11 cellular contexts compared by ENCODE assay signal in genomic region chr6:31948753-31949413, GRCh38. TPM values are rescaled to one million over a fixed set of nuclear protein-coding genes. Genes with fewer than 3 reads are reported as not detected.
A peak's percentile ranks its signal among the peaks of the same experiment; 100 is the strongest.
DNase-seq lines count a peak whose midpoint lies in the region; ATAC-seq and TF ChIP-seq lines count a peak whose summit lies in the region.
"Had no signal": no experiment of that assay in that cellular context is flagged by ENCODE, and none has a peak within 500 bp of the region (broad histone marks: within the 10 kb centered on the region; RNA-seq: fewer than 3 reads in every experiment).

No MANE protein-coding gene starts in this region.

- ATAC-seq in HCT116 (peak; percentile 34), HG02759 (IDR thresholded peaks at IDR 0.05; ENCODE audit: unreplicated experiment) (no peak)
- ATAC-seq in activated T-helper 17 cell treated with anti-CD3 and anti-CD28 coated beads, Interleukin-2, amount 50 U/mL, for 72 hours (replicated peaks) = no peak
- ATAC-seq in activated CD4-positive, alpha-beta T cell treated with anti-CD3 and anti-CD28 coated beads for 36 hours = no peak
- ATAC-seq: body of pancreas, lower lobe of right lung had no signal

- H3K27ac ChIP-seq in HCT116 (ENCODE audit: low read depth, low read length) = no peak overlapping the region
- H3K27ac ChIP-seq: body of pancreas, lower lobe of right lung, vagina had no signal

- H3K9me3 ChIP-seq in HCT116 (ENCODE audit: control insufficient read depth in 1 of 2, insufficient read depth in 1 of 2, low read depth in 1 of 2, low read length in 2 of 2) = no peaks in the 10 kb centered on the region
- H3K9me3 ChIP-seq: body of pancreas, lower lobe of right lung, vagina had no signal

- H3K4me3 Mint-ChIP-seq in activated T-helper 17 cell treated with anti-CD3 and anti-CD28 coated beads, Interleukin-2, amount 50 U/mL, for 72 hours = no peak overlapping the region
- no peak overlapping the region for H3K4me3 Mint-ChIP-seq in nephron progenitor cell
- no peak overlapping the region for H3K4me3 Mint-ChIP-seq in activated CD4-positive, alpha-beta T cell treated with anti-CD3 and anti-CD28 coated beads for 36 hours
- H3K4me3 Mint-ChIP-seq: T-helper 1 cell treated with Interleukin-12 subunit alpha and Interleukin-12 subunit beta and Interleukin-4 antibody, amounts not matched to agents 30 μg/mL and 1 μg/mL, for 36 hours had no signal

- H3K36me3 Mint-ChIP-seq in activated T-helper 17 cell treated with anti-CD3 and anti-CD28 coated beads, Interleukin-2, amount 50 U/mL, for 72 hours (ENCODE audit: low read depth) = peaks cover 32% of the 10 kb centered on the region
- peaks cover 17% of the 10 kb centered on the region for H3K36me3 Mint-ChIP-seq in nephron progenitor cell (ENCODE audit: low read depth)
- H3K36me3 Mint-ChIP-seq in activated CD4-positive, alpha-beta T cell treated with anti-CD3 and anti-CD28 coated beads for 36 hours (ENCODE audit: low read depth) = peaks cover 12% of the 10 kb centered on the region

- no peaks in the 10 kb centered on the region for H3K27me3 Mint-ChIP-seq in activated T-helper 17 cell treated with anti-CD3 and anti-CD28 coated beads, Interleukin-2, amount 50 U/mL, for 72 hours
- H3K27me3 Mint-ChIP-seq in nephron progenitor cell (ENCODE audit: low read depth, poor library complexity) = peaks cover 9% of the 10 kb centered on the region
- no peaks in the 10 kb centered on the region for H3K27me3 Mint-ChIP-seq in activated CD4-positive, alpha-beta T cell treated with anti-CD3 and anti-CD28 coated beads for 36 hours

- H3K4me3 ChIP-seq in HCT116 (replicated peaks in 1 of 2; ENCODE audit: low read depth in 1 of 2, low read length in 2 of 2) = no peak overlapping the region
- H3K4me3 ChIP-seq: body of pancreas, lower lobe of right lung, vagina had no signal

- peak overlapping the region; percentile 18 for H3K27ac Mint-ChIP-seq in activated T-helper 17 cell treated with anti-CD3 and anti-CD28 coated beads, Interleukin-2, amount 50 U/mL, for 72 hours
- peak overlapping the region; percentile 14 for H3K27ac Mint-ChIP-seq in nephron progenitor cell
- H3K27ac Mint-ChIP-seq in activated CD4-positive, alpha-beta T cell treated with anti-CD3 and anti-CD28 coated beads for 36 hours = no peak overlapping the region
- H3K27ac Mint-ChIP-seq: T-helper 1 cell treated with Interleukin-12 subunit alpha and Interleukin-12 subunit beta and Interleukin-4 antibody, amounts not matched to agents 30 μg/mL and 1 μg/mL, for 36 hours had no signal

- peak overlapping the region; percentile 47 for H3K4me2 ChIP-seq in HCT116 (ENCODE audit: low read length)

- intact Hi-C loops in HCT116 (cut with micrococcal nuclease) = no loop called here
- intact Hi-C loops in activated CD4-positive, alpha-beta T cell treated with anti-CD3 and anti-CD28 coated beads for 36 hours (cut with DNase I, micrococcal nuclease) = loop anchor here in 1 of 2 experiments (10.0 kb wide), 1 partner anchor 116 kb away; no protein-coding TSS in a partner anchor

- no peaks in the 10 kb centered on the region for H3K9me3 Mint-ChIP-seq in activated T-helper 17 cell treated with anti-CD3 and anti-CD28 coated beads, Interleukin-2, amount 50 U/mL, for 72 hours
- H3K9me3 Mint-ChIP-seq in nephron progenitor cell = no peaks in the 10 kb centered on the region
- H3K9me3 Mint-ChIP-seq in activated CD4-positive, alpha-beta T cell treated with anti-CD3 and anti-CD28 coated beads for 36 hours (ENCODE audit: low read depth) = no peaks in the 10 kb centered on the region
- H3K9me3 Mint-ChIP-seq: T-helper 1 cell treated with Interleukin-12 subunit alpha and Interleukin-12 subunit beta and Interleukin-4 antibody, amounts not matched to agents 30 μg/mL and 1 μg/mL, for 36 hours had no signal

- H3K79me2 ChIP-seq in HCT116 (ENCODE audit: insufficient read depth, low read length) = no peaks in the 10 kb centered on the region

- POLR2A ChIA-PET in HCT116 (lab: Charles Lee) = interaction anchor here (0.7 kb wide), 1 partner anchor 10 kb away, joined by 3 read pairs; the partner anchor contains the start of genes NELFE and SKIC2
- POLR2A ChIA-PET in activated CD4-positive, alpha-beta T cell treated with anti-CD3 and anti-CD28 coated beads for 36 hours (lab: Charles Lee) = no interaction called here

- peaks cover 7 to 31% of the 10 kb centered on the region in 2 experiments; a peak in 3 of 4 replicates for H3K4me1 ChIP-seq in HCT116 (ENCODE audit: control insufficient read depth in 1 of 2, insufficient read depth in 2 of 2, low read length in 2 of 2)

- TF ChIP-seq RAD21 in HCT116 (IDR thresholded peaks at IDR 0.05; ENCODE audit: low read depth) = no peak

- peaks cover 4% of the 10 kb centered on the region for H3K4me1 Mint-ChIP-seq in activated T-helper 17 cell treated with anti-CD3 and anti-CD28 coated beads, Interleukin-2, amount 50 U/mL, for 72 hours
- peaks cover 18% of the 10 kb centered on the region for H3K4me1 Mint-ChIP-seq in nephron progenitor cell
- H3K4me1 Mint-ChIP-seq in activated CD4-positive, alpha-beta T cell treated with anti-CD3 and anti-CD28 coated beads for 36 hours = peaks cover 8% of the 10 kb centered on the region

- H3K9ac ChIP-seq in HCT116 (ENCODE audit: low read length) = no peak overlapping the region

- RAD21 ChIA-PET in HCT116 (lab: Charles Lee; ENCODE audit: low non-redundant PET in 1 of 2, low total read pairs in 2 of 2, uncharacterized antibody in 2 of 2, unreplicated experiment in 2 of 2) = no interaction called here

- H3K9me2 ChIP-seq in HCT116 (ENCODE audit: insufficient read depth) = no peaks in the 10 kb centered on the region; the same call in 1 of the 2 replicates

- TF ChIP-seq POLR2A in HCT116 (IDR thresholded peaks at IDR 0.05; ENCODE audit: borderline replicate concordance, extremely low read depth, insufficient read depth, insufficient read length) = no peak

- no peaks in the 10 kb centered on the region for H3K27me3 ChIP-seq in HCT116 (ENCODE audit: insufficient read depth, low read length)
- H3K27me3 ChIP-seq: body of pancreas, vagina had no signal

- TSS peak; percentile 12 for BruUV-seq in HCT116 (replicated peaks; lab: Mats Ljungman, UMichigan)

- CTCF ChIA-PET in HCT116 (lab: Charles Lee) = no interaction called here
- CTCF ChIA-PET in activated CD4-positive, alpha-beta T cell treated with anti-CD3 and anti-CD28 coated beads for 36 hours (lab: Charles Lee) = interaction anchor here (1.0 kb wide), 1 partner anchor 31 kb away, joined by 6 read pairs; no protein-coding TSS in a partner anchor

- H3K36me3 ChIP-seq in HCT116 (ENCODE audit: control insufficient read depth in 1 of 2, insufficient read depth in 2 of 2, low read length in 2 of 2) = peaks cover 11 to 26% of the 10 kb centered on the region in 2 experiments

- H4K20me1 ChIP-seq in HCT116 (ENCODE audit: insufficient read depth) = no peaks in the 10 kb centered on the region

- DNase-seq in HCT116 (ENCODE audit: low read depth, low spot score) = no peak
- no peak for DNase-seq in nephron progenitor cell
- DNase-seq in NCI-H748 treated with DMSO at 0.1 percent for 48 hours (lab: John Stamatoyannopoulos, UW) = no peak
- DNase-seq in activated CD4-positive, alpha-beta T cell treated with anti-CD3 and anti-CD28 coated beads for 36 hours = no peak
- DNase-seq: body of pancreas, lower lobe of right lung, NCI-H526 had no signal

- TF ChIP-seq CTCF in HCT116 (IDR thresholded peaks at IDR 0.05 in 2 of 3, conservative IDR thresholded peaks at IDR 0.05 in 1 of 3; ENCODE audit: borderline replicate concordance in 1 of 3, insufficient read depth in 1 of 3, low read depth in 2 of 3, low read length in 2 of 3) (no peak), nephron progenitor cell (IDR thresholded peaks at IDR 0.05) (no peak)

- no peak overlapping the region for H2AFZ ChIP-seq in HCT116 (ENCODE audit: low read depth, low read length, poor library complexity, severe bottlenecking)

TF ChIP-seq in HCT116, 20 proteins besides CTCF, POLR2A, EP300 and RAD21 (continues in another document):
- TF ChIP-seq EGR1 (IDR thresholded peaks at IDR 0.05; ENCODE audit: low read depth) (no peak), FOSL1 (IDR thresholded peaks at IDR 0.05; ENCODE audit: low read depth) (no peak; the same call in 1 of the 2 replicates), CBX3 (IDR thresholded peaks at IDR 0.05; ENCODE audit: low read depth) (no peak), CEBPB (IDR thresholded peaks at IDR 0.05; ENCODE audit: low read depth) (peak; percentile 73), ATF3 (IDR thresholded peaks at IDR 0.05) (no peak), POLR2AphosphoS5 (IDR thresholded peaks at IDR 0.05; ENCODE audit: low read depth, low read length) (peak; percentile 57), SIN3A (IDR thresholded peaks at IDR 0.05; ENCODE audit: low read depth) (no peak)

RNA-seq across cellular contexts. Expression of gene CFB, which starts 3.0 kb away (rescaled TPM):
- total RNA-seq in HCT116 (2021; ENCODE audit: unreplicated experiment) = 1.5 TPM
- polyA plus RNA-seq in HCT116 (2012) = 1.8 and 2.0 TPM in 2 replicates
- 1 to 10 TPM in 1 of 2 donors, not detected in 1; 1.5 TPM for total RNA-seq in activated T-helper 17 cell treated with anti-CD3 and anti-CD28 coated beads, Interleukin-2, amount 50 U/mL, for 72 hours
- under 1 TPM; 0.69 to 0.96 TPM for total RNA-seq in activated CD4-positive, alpha-beta T cell treated with anti-CD3 and anti-CD28 coated beads for 36 hours

RNA-seq across cellular contexts. Expression of gene NELFE, which starts 9.9 kb away (rescaled TPM):
- 68.3 TPM for total RNA-seq in HCT116 (2021; ENCODE audit: unreplicated experiment)
- 79.4 and 88.7 TPM in 2 replicates for polyA plus RNA-seq in HCT116 (2012)
- total RNA-seq in activated T-helper 17 cell treated with anti-CD3 and anti-CD28 coated beads, Interleukin-2, amount 50 U/mL, for 72 hours = 10 to 100 TPM; 50.3 to 63.6 TPM
- total RNA-seq in activated CD4-positive, alpha-beta T cell treated with anti-CD3 and anti-CD28 coated beads for 36 hours = 10 to 100 TPM; 74.3 to 95.1 TPM

RNA-seq across cellular contexts. Expression of gene SKIC2, which starts 10.1 kb away (rescaled TPM):
- total RNA-seq in HCT116 (2021; ENCODE audit: unreplicated experiment) = 68.0 TPM
- 42.8 and 49.2 TPM in 2 replicates for polyA plus RNA-seq in HCT116 (2012)
- total RNA-seq in activated T-helper 17 cell treated with anti-CD3 and anti-CD28 coated beads, Interleukin-2, amount 50 U/mL, for 72 hours = 10 to 100 TPM; 86.5 to 92.9 TPM
- total RNA-seq in activated CD4-positive, alpha-beta T cell treated with anti-CD3 and anti-CD28 coated beads for 36 hours = 100 to 1,000 TPM in 1 of 2 experiments, 10 to 100 TPM in 1; 90.2 to 104 TPM

RNA-seq across cellular contexts. Expression of gene C2, which starts 21.4 kb away (rescaled TPM):
- total RNA-seq in HCT116 (2021; ENCODE audit: unreplicated experiment) = 3.1 TPM
- polyA plus RNA-seq in HCT116 (2012) = 0.62 and 0.78 TPM in 2 replicates
- total RNA-seq in activated T-helper 17 cell treated with anti-CD3 and anti-CD28 coated beads, Interleukin-2, amount 50 U/mL, for 72 hours = 1 to 10 TPM in 1 of 2 donors, under 1 TPM in 1; 0.58 to 4.7 TPM
- 1 to 10 TPM in 1 of 2 experiments, under 1 TPM in 1; 0.96 to 1.5 TPM for total RNA-seq in activated CD4-positive, alpha-beta T cell treated with anti-CD3 and anti-CD28 coated beads for 36 hours

RNA-seq across cellular contexts. Expression of gene DXO, which starts 23.1 kb away (rescaled TPM):
- total RNA-seq in HCT116 (2021; ENCODE audit: unreplicated experiment) = 16.4 TPM
- 18.6 and 23.7 TPM in 2 replicates for polyA plus RNA-seq in HCT116 (2012)
- 10 to 100 TPM; 14.9 to 16.9 TPM for total RNA-seq in activated T-helper 17 cell treated with anti-CD3 and anti-CD28 coated beads, Interleukin-2, amount 50 U/mL, for 72 hours
- 10 to 100 TPM; 12.6 to 13.9 TPM for total RNA-seq in activated CD4-positive, alpha-beta T cell treated with anti-CD3 and anti-CD28 coated beads for 36 hours
